Comparison of ENCODE assay signal across 8 cellular contexts in the genomic region with DNA sequence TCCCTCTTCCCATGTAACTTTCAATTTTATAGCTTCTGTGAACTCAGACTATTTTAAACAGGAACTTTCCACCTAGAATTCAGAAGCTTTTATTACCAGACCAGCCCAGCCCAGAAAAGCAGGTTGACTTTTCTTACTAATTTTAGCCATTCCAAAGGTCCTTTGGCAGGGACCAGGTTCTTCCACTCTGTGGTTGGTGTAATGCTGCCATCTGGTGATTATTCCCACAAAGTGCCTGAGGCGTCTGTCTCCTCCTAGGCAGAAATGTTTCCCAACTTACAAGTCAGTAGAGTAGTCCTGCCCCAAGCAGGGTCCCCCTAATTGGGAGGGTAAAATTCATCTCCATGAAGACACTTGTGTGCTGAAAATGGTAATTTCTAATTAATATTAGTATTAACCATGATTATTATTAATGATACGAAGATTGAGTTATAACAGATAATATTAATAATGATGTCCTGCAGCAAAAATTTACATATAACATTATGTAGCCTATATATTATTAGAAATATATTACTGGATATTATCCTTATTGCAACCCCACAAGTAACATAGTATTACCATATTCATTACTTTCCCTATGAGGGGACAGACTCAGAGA. TPM values are rescaled to one million over a fixed set of nuclear protein-coding genes. Genes with fewer than 3 reads are reported as not detected.
DNase-seq lines count a peak whose midpoint lies in the region; ATAC-seq, FAIRE-seq and TF ChIP-seq lines count a peak whose summit lies in the region.

No MANE protein-coding gene starts in this region.

- no peak overlapping the region for H3K27ac Mint-ChIP-seq in MCF 10A (ENCODE audit: low read depth, unreplicated experiment)
- H3K27ac Mint-ChIP-seq in type B pancreatic cell = no peak overlapping the region

- H3K4me2 ChIP-seq in keratinocyte (ENCODE audit: control insufficient read depth, extremely low read depth, insufficient read depth, low read depth, low read length) = no peak overlapping the region

- BruUV-seq in MCF 10A (replicated peaks; lab: Mats Ljungman, UMichigan) = no TSS peak

- intact Hi-C loops in MCF 10A (cut with micrococcal nuclease) = loop anchor here (1.0 to 5.0 kb wide), 5 partner anchors 103 to 499 kb away; no protein-coding TSS in a partner anchor

- no peaks in the 10 kb centered on the region for H3K9me1 ChIP-seq in keratinocyte (ENCODE audit: control insufficient read depth, extremely low read depth, insufficient read depth, low read length)

- ATAC-seq in GM19328 (IDR thresholded peaks at IDR 0.05; ENCODE audit: unreplicated experiment) = no peak

- H3K79me2 ChIP-seq in keratinocyte (ENCODE audit: control insufficient read depth, insufficient read depth, low read length) = no peaks in the 10 kb centered on the region

- in situ Hi-C loops in HAP-1 (cut with MboI; ENCODE audit: low sequenced_read_pairs) = loop anchor here (5.0 to 10.0 kb wide), 3 partner anchors 192 to 499 kb away; no protein-coding TSS in a partner anchor

- H3K4me1 ChIP-seq in HAP-1 (no peaks in the 10 kb centered on the region), keratinocyte (ENCODE audit: control insufficient read depth, extremely low read depth, insufficient read depth, low read length) (no peaks in the 10 kb centered on the region)

- H3K9me3 Mint-ChIP-seq in MCF 10A (ENCODE audit: unreplicated experiment) (no peaks in the 10 kb centered on the region), type B pancreatic cell (no peaks in the 10 kb centered on the region)

- H3K36me3 Mint-ChIP-seq in MCF 10A (ENCODE audit: insufficient read depth, unreplicated experiment) (no peaks in the 10 kb centered on the region), type B pancreatic cell (no peaks in the 10 kb centered on the region)

- H3K4me3 Mint-ChIP-seq in MCF 10A (ENCODE audit: unreplicated experiment) (no peak overlapping the region), type B pancreatic cell (no peak overlapping the region)

- H4K20me1 ChIP-seq in keratinocyte (ENCODE audit: control insufficient read depth, extremely low read depth, insufficient read depth, low read length) = no peaks in the 10 kb centered on the region

- H3K27ac ChIP-seq in keratinocyte (ENCODE audit: control insufficient read depth, insufficient read depth, low read length) = no peak overlapping the region

- no peaks in the 10 kb centered on the region for H3K4me1 Mint-ChIP-seq in MCF 10A (ENCODE audit: insufficient read depth, unreplicated experiment)
- H3K4me1 Mint-ChIP-seq in type B pancreatic cell (ENCODE audit: unreplicated experiment) = peaks cover 4% of the 10 kb centered on the region

- DNase-seq in AG09309 (ENCODE audit: low read depth) = no peak
- peak; percentile 60 to 72 for DNase-seq in HAP-1 (ENCODE audit: low spot score in 2 of 2)
- DNase-seq in NCI-H460 (ENCODE audit: extremely low read depth, low read depth) = peak; percentile 72
- peak; percentile 67 for DNase-seq in MCF 10A (ENCODE audit: unreplicated experiment)
- DNase-seq in keratinocyte (ENCODE audit: low read depth, low spot score) = peak; percentile 11
- no peak for DNase-seq in type B pancreatic cell (ENCODE audit: extremely low spot score, unreplicated experiment)
- DNase-seq in stimulated activated CD4-positive, alpha-beta T cell treated with anti-CD3 and anti-CD28 coated beads, Interleukin-1b, Interleukin-23, amount 100 ng/mL, for 48 hours = no peak

- no peaks in the 10 kb centered on the region for H3K9me3 ChIP-seq in HAP-1
- H3K9me3 ChIP-seq in keratinocyte (ENCODE audit: control insufficient read depth, low read depth, low read length) = no peaks in the 10 kb centered on the region

- FAIRE-seq in keratinocyte (lab: Jason Lieb, UNC) = peak; percentile 77

- dilution Hi-C loops in keratinocyte (cut with MboI; ENCODE audit: extremely low pct_ligation_motif_present, low sequenced_read_pairs) = no loop called here

- CTCF ChIA-PET in MCF 10A (lab: Yijun Ruan, JAX) = interaction anchor here (0.7 to 7.3 kb wide), 41 partner anchors 9 to 911 kb away, joined by 3 to 103 read pairs (median 5); a partner anchor contains a TSS

- H3K4me3 ChIP-seq in AG09309 (ENCODE audit: control insufficient read depth, low read depth, low read length) (no peak overlapping the region), HAP-1 (no peak overlapping the region), keratinocyte (ENCODE audit: control insufficient read depth in 2 of 3, extremely low read depth in 1 of 3, insufficient read depth in 2 of 3, low read depth in 1 of 3, low read length in 3 of 3) (no peak overlapping the region)

- no peak overlapping the region for H3K9ac ChIP-seq in keratinocyte (ENCODE audit: control insufficient read depth, extremely low read depth, insufficient read depth, low read length)

- TF ChIP-seq CTCF in AG09309 (IDR thresholded peaks at IDR 0.05; ENCODE audit: control insufficient read depth, insufficient read depth, low read depth, low read length, missing control alignments) (peak; percentile 33), MCF 10A (IDR thresholded peaks at IDR 0.05; ENCODE audit: unreplicated experiment) (peak; percentile 76), keratinocyte (optimal IDR thresholded peaks at IDR 0.05 in 1 of 3, IDR thresholded peaks at IDR 0.05 in 1 of 3, conservative IDR thresholded peaks at IDR 0.05 in 1 of 3; ENCODE audit: extremely low read depth in 1 of 3, insufficient read depth in 2 of 3, low read length in 3 of 3) (peak; percentile 53 to 78 (median 70)), type B pancreatic cell (conservative IDR thresholded peaks at IDR 0.05) (peak; percentile 86)

- POLR2A ChIA-PET in MCF 10A (lab: Yijun Ruan, JAX) = no interaction called here

- H3K36me3 ChIP-seq in HAP-1 (replicated peaks) (no peaks in the 10 kb centered on the region), keratinocyte (ENCODE audit: control insufficient read depth in 2 of 2, extremely low read depth in 1 of 2, insufficient read depth in 2 of 2, low read length in 2 of 2) (no peaks in the 10 kb centered on the region)

- H2AFZ ChIP-seq in keratinocyte (ENCODE audit: control insufficient read depth, low read length) = no peak overlapping the region

- no peaks in the 10 kb centered on the region for H3K27me3 Mint-ChIP-seq in MCF 10A (ENCODE audit: insufficient read depth, unreplicated experiment)
- peaks cover 7% of the 10 kb centered on the region for H3K27me3 Mint-ChIP-seq in type B pancreatic cell

- H3K27me3 ChIP-seq in HAP-1 (ENCODE audit: low read depth) = peaks cover 4% of the 10 kb centered on the region; the same call in 1 of the 2 replicates
- no peaks in the 10 kb centered on the region for H3K27me3 ChIP-seq in keratinocyte (ENCODE audit: control insufficient read depth, extremely low read depth, insufficient read depth, low read length)

RNA-seq across cellular contexts. Expression of a gene that starts 53.0 kb away (rescaled TPM):
- total RNA-seq in NCI-H460 (2014; rRNA removed; shearing (Covaris generic)) = not detected in 2 replicates
- not detected in 2 replicates for polyA plus RNA-seq in NCI-H460 (2014; cell fraction: nucleus; rRNA removed)
- not detected in 2 replicates for total RNA-seq in MCF 10A (2022)
- polyA plus RNA-seq in keratinocyte = not detected in 3 replicates
- polyA plus RNA-seq in keratinocyte (2011; ENCODE audit: low read depth) = not detected
- polyA plus RNA-seq in keratinocyte (2011; cell fraction: cytosol; rRNA removed) = not detected in 2 replicates
- not detected in 2 replicates for polyA plus RNA-seq in keratinocyte (2011; cell fraction: nucleus; rRNA removed)
- polyA plus RNA-seq in keratinocyte (2012; ENCODE audit: low replicate concordance) = not detected in 2 replicates
- not detected in 3 replicates for polyA minus RNA-seq in keratinocyte
- not detected for polyA minus RNA-seq in keratinocyte (2011; cell fraction: cytosol; rRNA and poly(A)+ RNA removed)
- not detected in 2 replicates for polyA minus RNA-seq in keratinocyte (2011; cell fraction: nucleus; rRNA and poly(A)+ RNA removed)
- 3.9 and 4.5 TPM in 2 replicates for total RNA-seq in type B pancreatic cell (ENCODE audit: low replicate concordance)

Comparison
In these comparisons a context has a peak if more than half of its experiments do, and no peak if none do; other contexts are left out.
1. DNase-seq: peak in HAP-1 (2 of 2), NCI-H460 (single experiment), MCF 10A (single experiment) and keratinocyte (single experiment); none in AG09309 (single experiment), type B pancreatic cell (single experiment) and stimulated activated CD4-positive, alpha-beta T cell treated with anti-CD3 and anti-CD28 coated beads, Interleukin-1b, Interleukin-23, amount 100 ng/mL, for 48 hours (single experiment).
2. CTCF ChIP-seq: peak in every context shown above with its lines; median percentile 86 in type B pancreatic cell; 76 in MCF 10A; 70 in keratinocyte; 33 in AG09309.